Comparison of ENCODE assay signal across 28 cellular contexts in genomic region chr6:114445846-114446245, GRCh38.
"Had no signal": no experiment of that assay in that cellular context is flagged by ENCODE, and none has a peak within 500 bp of the region (broad histone marks: within the 10 kb centered on the region; RNA-seq: fewer than 3 reads in every experiment).

No MANE protein-coding gene starts in this region.

- DNase-seq: activated CD4-positive, alpha-beta T cell treated with anti-CD3 and anti-CD28 coated beads for 48 hours; activated CD4-positive, alpha-beta T cell treated with anti-CD3 and anti-CD28 coated beads, Interleukin-2, amount 50 U/mL, for 48 hours; activated CD8-positive, alpha-beta memory T cell treated with anti-CD3 and anti-CD28 coated beads for 24 hours; activated effector memory CD4-positive, alpha-beta T cell treated with anti-CD3 and anti-CD28 coated beads, Interleukin-2, amount 50 U/mL, for 16 hours; activated naive CD4-positive, alpha-beta T cell treated with anti-CD3 and anti-CD28 coated beads for 36 hours; activated naive CD8-positive, alpha-beta T cell treated with anti-CD3 and anti-CD28 coated beads for 36 hours; adrenal gland; cerebellar nuclear complex; colonic mucosa; effector memory CD4-positive, alpha-beta T cell; left ventricle myocardium inferior; mesendoderm; ovary; right lobe of liver; stimulated activated CD4-positive, alpha-beta T cell treated with anti-CD3 and anti-CD28 coated beads, Interleukin-2, amount 100 ng/mL, for 48 hours; T1000; WERI-Rb-1 had no signal

- H3K4me3 ChIP-seq: adrenal gland, ascending aorta, cardiac muscle cell, colonic mucosa, left ventricle myocardium inferior, lung, ovary, right lobe of liver, vagina had no signal

- H3K4me1 Mint-ChIP-seq: activated naive CD8-positive, alpha-beta T cell treated with anti-CD3 and anti-CD28 coated beads for 36 hours; nephron had no signal

- H3K27me3 Mint-ChIP-seq: activated naive CD8-positive, alpha-beta T cell treated with anti-CD3 and anti-CD28 coated beads for 36 hours; stimulated activated naive CD8-positive, alpha-beta T cell treated with anti-CD3 and anti-CD28 coated beads, Interleukin-15, Interleukin-2, amounts not matched to agents 100 ng/mL and 50 ng/mL, for 24 hours; type B pancreatic cell had no signal

- H3K36me3 Mint-ChIP-seq: activated naive CD8-positive, alpha-beta T cell treated with anti-CD3 and anti-CD28 coated beads for 36 hours; brain; type B pancreatic cell had no signal

- H3K27ac ChIP-seq: adrenal gland, ascending aorta, cardiac muscle cell, colonic mucosa, left ventricle myocardium inferior, ovary, right lobe of liver, vagina, WERI-Rb-1 had no signal

- H3K4me1 ChIP-seq: adrenal gland, ascending aorta, colonic mucosa, left ventricle myocardium inferior, right lobe of liver, vagina had no signal

- ATAC-seq: activated CD4-positive, CD25-positive, alpha-beta regulatory T cell treated with anti-CD3 and anti-CD28 coated beads, Interleukin-2, amount 50 U/mL, for 24 hours; right lobe of liver had no signal

- H3K36me3 ChIP-seq: adrenal gland, ascending aorta, cardiac muscle cell, colonic mucosa, left ventricle myocardium inferior, ovary, right lobe of liver, vagina, WERI-Rb-1 had no signal

- H3K9me3 Mint-ChIP-seq: activated naive CD4-positive, alpha-beta T cell treated with anti-CD3 and anti-CD28 coated beads for 36 hours; activated naive CD8-positive, alpha-beta T cell treated with anti-CD3 and anti-CD28 coated beads for 36 hours; brain; nephron; type B pancreatic cell had no signal

- H3K4me3 Mint-ChIP-seq: activated naive CD4-positive, alpha-beta T cell treated with anti-CD3 and anti-CD28 coated beads for 36 hours; activated naive CD8-positive, alpha-beta T cell treated with anti-CD3 and anti-CD28 coated beads for 36 hours; activated T-helper 1 cell treated with anti-CD3 and anti-CD28 coated beads, Interleukin-12 subunit alpha, Interleukin-12 subunit beta, Interleukin-2, Interleukin-4 antibody, amounts not matched to agents 30 ng/mL and 10 ng/mL and 1 ng/mL, durations not matched to agents 14 hours and 24 hours and 36 hours; brain; nephron; stimulated activated naive CD8-positive, alpha-beta T cell treated with anti-CD3 and anti-CD28 coated beads, Interleukin-15, Interleukin-2, amounts not matched to agents 100 ng/mL and 50 ng/mL, for 24 hours; type B pancreatic cell had no signal

- H3K9me3 ChIP-seq: adrenal gland, ascending aorta, colonic mucosa, left ventricle myocardium inferior, ovary, right lobe of liver, vagina had no signal

- H3K27ac Mint-ChIP-seq: activated naive CD4-positive, alpha-beta T cell treated with anti-CD3 and anti-CD28 coated beads for 36 hours; activated naive CD8-positive, alpha-beta T cell treated with anti-CD3 and anti-CD28 coated beads for 36 hours; activated T-helper 1 cell treated with anti-CD3 and anti-CD28 coated beads, Interleukin-12 subunit alpha, Interleukin-12 subunit beta, Interleukin-2, Interleukin-4 antibody, amounts not matched to agents 30 ng/mL and 10 ng/mL and 1 ng/mL, durations not matched to agents 14 hours and 24 hours and 36 hours; brain; nephron; progenitor cell of endocrine pancreas; stimulated activated naive CD8-positive, alpha-beta T cell treated with anti-CD3 and anti-CD28 coated beads, Interleukin-15, Interleukin-2, amounts not matched to agents 100 ng/mL and 50 ng/mL, for 24 hours; type B pancreatic cell had no signal

- H3K27me3 ChIP-seq: adrenal gland, ascending aorta, cardiac muscle cell, colonic mucosa, ovary, right lobe of liver, vagina had no signal
